1 cellular context compared by ENCODE assay signal in the genomic region with DNA sequence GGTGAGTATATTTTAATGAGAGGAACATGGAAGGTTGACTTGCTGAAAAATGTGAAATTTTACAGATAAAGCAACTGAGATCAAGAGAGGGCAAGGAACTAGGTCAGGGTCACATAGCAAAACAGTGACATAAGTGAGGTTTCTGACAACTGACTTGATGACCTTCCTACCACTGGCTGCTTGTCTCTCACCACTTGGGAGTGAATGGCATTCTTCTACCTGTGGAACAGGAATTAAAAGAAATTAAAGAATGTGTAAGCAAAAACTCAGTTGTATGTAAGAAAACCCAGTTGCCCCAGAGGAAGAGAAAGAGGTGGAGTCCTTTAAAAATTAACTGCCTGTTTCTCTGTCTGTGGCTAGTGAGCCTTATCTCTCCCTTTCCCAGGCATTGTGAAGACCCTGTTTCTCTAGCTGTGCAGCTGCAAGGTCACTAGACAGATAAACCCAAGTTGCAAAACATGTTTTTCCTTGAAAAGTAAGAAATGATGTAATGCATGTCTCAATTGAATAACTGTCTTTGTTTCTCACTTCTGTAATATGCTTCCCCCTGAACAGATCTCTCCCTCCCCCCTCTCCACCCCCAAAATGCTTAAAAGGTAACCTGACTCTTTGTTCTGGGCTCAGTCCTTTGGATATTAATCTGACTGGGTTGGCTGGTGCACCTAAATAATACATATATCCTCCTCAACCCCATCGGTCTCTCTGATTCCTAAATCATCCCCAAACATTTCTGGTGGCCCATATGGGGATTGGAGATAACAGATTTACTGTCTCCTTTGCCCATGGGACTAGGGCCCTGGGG.
TF ChIP-seq lines count a peak whose summit lies in the region.

No MANE protein-coding gene starts in this region.

TF ChIP-seq in HepG2, 621 proteins besides CTCF, POLR2A, EP300 and RAD21 (continued from another document and continues in another):
- TF ChIP-seq NFAT5 (CRISPR knock-in tag; IDR thresholded peaks at IDR 0.05), result 0 out of 2 replicates have a peak, but pooled peaks have one; percentile 5
- TF ChIP-seq JUNB (CRISPR knock-in tag; IDR thresholded peaks at IDR 0.05; ENCODE audit: borderline replicate concordance), result 0 out of 2 replicates have a peak, but pooled peaks have one; percentile 48
- no peak for TF ChIP-seq MXD4 (CRISPR knock-in tag; IDR thresholded peaks at IDR 0.05)
- TF ChIP-seq ZNF468 (CRISPR knock-in tag; IDR thresholded peaks at IDR 0.05), result no peak
- TF ChIP-seq ZNF597 (CRISPR knock-in tag; IDR thresholded peaks at IDR 0.05), result no peak
- TF ChIP-seq ZNF577 (CRISPR knock-in tag; IDR thresholded peaks at IDR 0.05; ENCODE audit: borderline replicate concordance, low read depth), result no peak
- TF ChIP-seq ETV6 (CRISPR knock-in tag; conservative IDR thresholded peaks at IDR 0.05), result no peak; the same call in 1 of the 2 replicates
- TF ChIP-seq PAWR (CRISPR knock-in tag; IDR thresholded peaks at IDR 0.05; ENCODE audit: borderline replicate concordance), result no peak
- TF ChIP-seq ATF5 (CRISPR knock-in tag; IDR thresholded peaks at IDR 0.05; ENCODE audit: low read depth), result no peak
- TF ChIP-seq, protein P1, sequence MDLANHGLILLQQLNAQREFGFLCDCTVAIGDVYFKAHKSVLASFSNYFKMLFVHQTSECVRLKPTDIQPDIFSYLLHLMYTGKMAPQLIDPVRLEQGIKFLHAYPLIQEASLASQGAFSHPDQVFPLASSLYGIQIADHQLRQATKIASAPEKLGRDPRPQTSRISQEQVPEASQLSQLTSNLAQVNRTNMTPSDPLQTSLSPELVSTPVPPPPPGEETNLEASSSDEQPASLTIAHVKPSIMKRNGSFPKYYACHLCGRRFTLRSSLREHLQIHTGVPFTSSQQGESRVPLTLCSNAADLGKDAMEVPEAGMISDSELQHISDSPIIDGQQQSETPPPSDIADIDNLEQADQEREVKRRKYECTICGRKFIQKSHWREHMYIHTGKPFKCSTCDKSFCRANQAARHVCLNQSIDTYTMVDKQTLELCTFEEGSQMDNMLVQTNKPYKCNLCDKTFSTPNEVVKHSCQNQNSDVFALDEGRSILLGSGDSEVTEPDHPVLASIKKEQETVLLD (CRISPR knock-in tag; IDR thresholded peaks at IDR 0.05; ENCODE audit: low read depth), result no peak
- TF ChIP-seq GATAD1 (CRISPR knock-in tag; IDR thresholded peaks at IDR 0.05), result peak; percentile 48; the same call in 1 of the 2 replicates
- peak; percentile 53; the same call in 1 of the 2 replicates for TF ChIP-seq ZNF672 (CRISPR knock-in tag; IDR thresholded peaks at IDR 0.05)
- TF ChIP-seq ZNF891 (CRISPR knock-in tag; IDR thresholded peaks at IDR 0.05), result no peak
- TF ChIP-seq ZFP36L1 (CRISPR knock-in tag; IDR thresholded peaks at IDR 0.05), result 0 out of 2 replicates have a peak, but pooled peaks have one; percentile 8
- TF ChIP-seq, protein P2, sequence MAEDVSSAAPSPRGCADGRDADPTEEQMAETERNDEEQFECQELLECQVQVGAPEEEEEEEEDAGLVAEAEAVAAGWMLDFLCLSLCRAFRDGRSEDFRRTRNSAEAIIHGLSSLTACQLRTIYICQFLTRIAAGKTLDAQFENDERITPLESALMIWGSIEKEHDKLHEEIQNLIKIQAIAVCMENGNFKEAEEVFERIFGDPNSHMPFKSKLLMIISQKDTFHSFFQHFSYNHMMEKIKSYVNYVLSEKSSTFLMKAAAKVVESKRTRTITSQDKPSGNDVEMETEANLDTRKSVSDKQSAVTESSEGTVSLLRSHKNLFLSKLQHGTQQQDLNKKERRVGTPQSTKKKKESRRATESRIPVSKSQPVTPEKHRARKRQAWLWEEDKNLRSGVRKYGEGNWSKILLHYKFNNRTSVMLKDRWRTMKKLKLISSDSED (CRISPR knock-in tag; IDR thresholded peaks at IDR 0.05), result no peak
- 0 out of 2 replicates have a peak, but pooled peaks have one; percentile 20 for TF ChIP-seq CBFB (CRISPR knock-in tag; IDR thresholded peaks at IDR 0.05)
- no peak for TF ChIP-seq KDM2A (CRISPR knock-in tag; IDR thresholded peaks at IDR 0.05; ENCODE audit: borderline replicate concordance, low read depth)
- peak; percentile 49; the same call in 1 of the 2 replicates for TF ChIP-seq ZNF788 (CRISPR knock-in tag; IDR thresholded peaks at IDR 0.05; ENCODE audit: borderline replicate concordance)
- TF ChIP-seq, protein P3, sequence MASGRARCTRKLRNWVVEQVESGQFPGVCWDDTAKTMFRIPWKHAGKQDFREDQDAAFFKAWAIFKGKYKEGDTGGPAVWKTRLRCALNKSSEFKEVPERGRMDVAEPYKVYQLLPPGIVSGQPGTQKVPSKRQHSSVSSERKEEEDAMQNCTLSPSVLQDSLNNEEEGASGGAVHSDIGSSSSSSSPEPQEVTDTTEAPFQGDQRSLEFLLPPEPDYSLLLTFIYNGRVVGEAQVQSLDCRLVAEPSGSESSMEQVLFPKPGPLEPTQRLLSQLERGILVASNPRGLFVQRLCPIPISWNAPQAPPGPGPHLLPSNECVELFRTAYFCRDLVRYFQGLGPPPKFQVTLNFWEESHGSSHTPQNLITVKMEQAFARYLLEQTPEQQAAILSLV (CRISPR knock-in tag; IDR thresholded peaks at IDR 0.05; ENCODE audit: borderline replicate concordance), result no peak
- TF ChIP-seq DNMT3B (CRISPR knock-in tag; conservative IDR thresholded peaks at IDR 0.05), result peak; percentile 54; the same call in 1 of the 2 replicates
- TF ChIP-seq ZSCAN22 (CRISPR knock-in tag; IDR thresholded peaks at IDR 0.05), result no peak
- TF ChIP-seq SIX1 (CRISPR knock-in tag; IDR thresholded peaks at IDR 0.05; ENCODE audit: borderline replicate concordance), result peak; percentile 79
- TF ChIP-seq ELF3 (CRISPR knock-in tag; IDR thresholded peaks at IDR 0.05), result peak; percentile 64
- TF ChIP-seq ESRRA (CRISPR knock-in tag; IDR thresholded peaks at IDR 0.05; ENCODE audit: low read depth), result no peak
- TF ChIP-seq FOXA3 (CRISPR knock-in tag; IDR thresholded peaks at IDR 0.05), result peak; percentile 83
- peak; percentile 95; the same call in 1 of the 2 replicates for TF ChIP-seq BRCA1 (CRISPR knock-in tag; IDR thresholded peaks at IDR 0.05)
- TF ChIP-seq ZGPAT (CRISPR knock-in tag; IDR thresholded peaks at IDR 0.05), result peak; percentile 85; the same call in 1 of the 2 replicates
- no peak for TF ChIP-seq ZNF142 (CRISPR knock-in tag; IDR thresholded peaks at IDR 0.05)
- TF ChIP-seq ZNF850 (CRISPR knock-in tag; conservative IDR thresholded peaks at IDR 0.05), result 0 out of 2 replicates have a peak, but pooled peaks have one; percentile 38
